In the genomic region with DNA sequence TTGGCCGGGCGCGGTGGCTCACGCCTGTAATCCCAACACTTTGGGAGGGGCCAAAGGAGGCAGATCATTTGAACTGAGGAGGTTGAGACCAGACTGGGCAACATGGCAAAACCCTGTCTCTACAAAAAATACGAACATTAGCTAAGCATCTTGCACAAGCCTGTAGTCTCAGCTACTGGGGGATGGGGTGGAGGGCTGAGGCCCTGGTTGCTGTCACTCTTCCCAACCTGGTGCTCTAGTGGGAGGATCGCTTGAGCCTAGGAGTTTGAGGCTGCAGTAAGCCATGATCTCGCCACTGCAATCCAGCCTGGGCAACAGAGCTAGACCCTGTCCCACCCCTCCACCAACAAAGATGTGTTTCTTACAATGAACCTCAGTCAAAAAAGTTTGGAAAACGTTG, we compare ENCODE assay signal across 9 cellular contexts. TPM values are rescaled to one million over a fixed set of nuclear protein-coding genes. Genes with fewer than 3 reads are reported as not detected.
A peak's percentile ranks its signal among the peaks of the same experiment; 100 is the strongest.
DNase-seq lines count a peak whose midpoint lies in the region; ATAC-seq and TF ChIP-seq lines count a peak whose summit lies in the region.
"Had no signal": no experiment of that assay in that cellular context is flagged by ENCODE, and none has a peak within 500 bp of the region (broad histone marks: within the 10 kb centered on the region; RNA-seq: fewer than 3 reads in every experiment).

No MANE protein-coding gene starts in this region.

- no CpG with 5 or more reads among the region's 8 CpGs for WGBS in H9 (ENCODE audit: extremely low coverage, insufficient read length, low lambda C conversion rate)
- WGBS in psoas muscle, 3 donors: 72 to 90% (median 75%) methylated on average over 8 of the region's 8 CpGs
- WGBS in spleen, 5 donors: 80 to 96% (median 86%) methylated on average over 8 of the region's 8 CpGs

- H2BK5ac ChIP-seq in H9 (ENCODE audit: insufficient read length, low read length): no peak overlapping the region

- H3K4me2 ChIP-seq in H9 (ENCODE audit: insufficient read depth, insufficient read length, low read length): peak overlapping the region; percentile 95
- peak overlapping the region; percentile 90 for H3K4me2 ChIP-seq in OCI-LY1 (ENCODE audit: low read length)

- no peaks in the 10 kb centered on the region for H3K36me3 ChIP-seq in OCI-LY1 (ENCODE audit: insufficient read depth, low read length)
- H3K36me3 ChIP-seq in psoas muscle (ENCODE audit: insufficient read depth in 1 of 2, low read depth in 1 of 2): no peaks in the 10 kb centered on the region
- H3K36me3 ChIP-seq in spleen: no peaks in the 10 kb centered on the region
- no peaks in the 10 kb centered on the region for H3K36me3 ChIP-seq in gastrocnemius medialis

- H2AK5ac ChIP-seq in H9 (ENCODE audit: insufficient read length, low read length): no peak overlapping the region

- TF ChIP-seq POLR2A in spleen (IDR thresholded peaks at IDR 0.05) (no peak), gastrocnemius medialis (IDR thresholded peaks at IDR 0.05) (no peak)

- H3K79me2 ChIP-seq in H9 (ENCODE audit: insufficient read depth, low read length) (peaks cover 55% of the 10 kb centered on the region), OCI-LY1 (ENCODE audit: insufficient read depth, low read length) (peaks cover 47% of the 10 kb centered on the region)

- H3K27ac ChIP-seq in H9 (ENCODE audit: insufficient read length, low read depth, low read length): no peak overlapping the region
- no peak overlapping the region for H3K27ac ChIP-seq in OCI-LY1 (ENCODE audit: low read depth, low read length, poor library complexity, severe bottlenecking)
- H3K27ac ChIP-seq in psoas muscle: no peak overlapping the region
- H3K27ac ChIP-seq in spleen: no peak overlapping the region
- H3K27ac ChIP-seq in gastrocnemius medialis: no peak overlapping the region

- no peak overlapping the region for H2AFZ ChIP-seq in H9 (ENCODE audit: low read length)
- no peak overlapping the region for H2AFZ ChIP-seq in OCI-LY1 (ENCODE audit: low read length)

- H3K27me3 ChIP-seq in H9 (ENCODE audit: insufficient read depth, low read length) (no peaks in the 10 kb centered on the region), OCI-LY1 (ENCODE audit: insufficient read depth, low read length) (no peaks in the 10 kb centered on the region), psoas muscle (ENCODE audit: insufficient read depth in 3 of 3, low read length in 2 of 3) (peaks cover 0 to 16% (median 2%) of the 10 kb centered on the region in 3 donors), spleen (replicated peaks in 1 of 7) (peaks cover 0 to 40% (median 12%) of the 10 kb centered on the region in 7 donors), gastrocnemius medialis (peaks cover 7 to 18% (median 15%) of the 10 kb centered on the region in 3 donors)

- H4K8ac ChIP-seq in H9 (replicated peaks; ENCODE audit: insufficient read length, low read depth, low read length): no peak overlapping the region

- no peak overlapping the region for H3K14ac ChIP-seq in H9 (ENCODE audit: insufficient read depth, low read length)

- no peak overlapping the region for H2BK15ac ChIP-seq in H9 (ENCODE audit: low read depth, low read length)

- H4K91ac ChIP-seq in H9 (ENCODE audit: insufficient read length, low read depth, low read length): no peak overlapping the region

- H3K4ac ChIP-seq in H9 (ENCODE audit: low read depth, low read length): no peak overlapping the region

- no peak overlapping the region for H3K9ac ChIP-seq in H9 (ENCODE audit: extremely low read depth, insufficient read length, low read length)
- H3K9ac ChIP-seq in OCI-LY1 (ENCODE audit: low read length): no peak overlapping the region; the same call in 1 of the 2 replicates

- peaks cover 0 to 6% of the 10 kb centered on the region in 2 experiments; a peak in 3 of 5 replicates for H3K9me3 Mint-ChIP-seq in H9
- no peaks in the 10 kb centered on the region for H3K9me3 Mint-ChIP-seq in endothelial cell (ENCODE audit: unreplicated experiment)

- peaks cover 32 to 36% (median 34%) of the 10 kb centered on the region in 3 experiments for H3K36me3 Mint-ChIP-seq in H9 (ENCODE audit: insufficient read depth in 1 of 3, low read depth in 3 of 3)
- H3K36me3 Mint-ChIP-seq in endothelial cell (ENCODE audit: low read depth, unreplicated experiment): peaks cover 4% of the 10 kb centered on the region

- no peak overlapping the region for H2BK12ac ChIP-seq in H9 (ENCODE audit: insufficient read length, low read depth, low read length)

- H3K27ac Mint-ChIP-seq in H9 (peak overlapping the region in 2 of 3 experiments; percentile 98 to 99; a peak in 2 of 7 replicates), endothelial cell (ENCODE audit: unreplicated experiment) (peak overlapping the region; percentile 53)

- H3K4me3 ChIP-seq in OCI-LY1 (ENCODE audit: low read depth, low read length, poor library complexity, severe bottlenecking) (no peak overlapping the region), psoas muscle (no peak overlapping the region), spleen (no peak overlapping the region), gastrocnemius medialis (no peak overlapping the region)

- no peak overlapping the region for H3T11ph ChIP-seq in H9 (ENCODE audit: low read length)

- H2BK120ac ChIP-seq in H9 (ENCODE audit: low read depth, low read length, poor library complexity, severe bottlenecking): no peak overlapping the region

- no peaks in the 10 kb centered on the region for H3K9me3 ChIP-seq in H9 (ENCODE audit: control insufficient read depth, low read depth, low read length)
- no peaks in the 10 kb centered on the region for H3K9me3 ChIP-seq in OCI-LY1 (ENCODE audit: low read length)
- H3K9me3 ChIP-seq in psoas muscle: no peaks in the 10 kb centered on the region
- no peaks in the 10 kb centered on the region for H3K9me3 ChIP-seq in spleen
- H3K9me3 ChIP-seq in gastrocnemius medialis: no peaks in the 10 kb centered on the region

- DNase-seq in H9 (no peak), endothelial cell (ENCODE audit: low spot score) (no peak), psoas muscle (peak in 1 of 2 donors; percentile 54), spleen (no peak), gastrocnemius medialis (no peak)
- DNase-seq: stimulated activated CD4-positive, alpha-beta T cell treated with anti-CD3 and anti-CD28 coated beads, Interleukin-2, amount 100 ng/mL, for 48 hours; T-helper 1 cell had no signal

- H4K5ac ChIP-seq in H9 (ENCODE audit: insufficient read length, low read depth, low read length): no peak overlapping the region

- no peaks in the 10 kb centered on the region for H3K9me2 ChIP-seq in OCI-LY1 (ENCODE audit: low read depth, low read length)

- H3K4me3 Mint-ChIP-seq in H9 (peak overlapping the region; percentile 98 to 100), endothelial cell (ENCODE audit: unreplicated experiment) (peak overlapping the region; percentile 90)

- no peak overlapping the region for H3K23ac ChIP-seq in H9 (ENCODE audit: insufficient read length, low read depth, low read length)

- no peak for TF ChIP-seq CTCF in H9 (conservative IDR thresholded peaks at IDR 0.05)
- no peak for TF ChIP-seq CTCF in OCI-LY1 (IDR thresholded peaks at IDR 0.05; ENCODE audit: low read length)
- no peak for TF ChIP-seq CTCF in endothelial cell (IDR thresholded peaks at IDR 0.05; ENCODE audit: unreplicated experiment)
- TF ChIP-seq CTCF in psoas muscle (IDR thresholded peaks at IDR 0.05): no peak
- no peak for TF ChIP-seq CTCF in spleen (IDR thresholded peaks at IDR 0.05 in 8 of 11, conservative IDR thresholded peaks at IDR 0.05 in 3 of 11)
- TF ChIP-seq CTCF in gastrocnemius medialis (IDR thresholded peaks at IDR 0.05 in 4 of 5, conservative IDR thresholded peaks at IDR 0.05 in 1 of 5): no peak

- H4K20me1 ChIP-seq in H9 (ENCODE audit: control insufficient read depth, insufficient read depth, insufficient read length) (peaks cover 2% of the 10 kb centered on the region), OCI-LY1 (ENCODE audit: insufficient read depth, low read length) (no peaks in the 10 kb centered on the region)

- H3F3A ChIP-seq in OCI-LY1 (ENCODE audit: insufficient read depth, low read length): no peaks in the 10 kb centered on the region

- H3K4me1 Mint-ChIP-seq in H9: peaks cover 51 to 62% of the 10 kb centered on the region in 2 experiments
- peaks cover 57% of the 10 kb centered on the region for H3K4me1 Mint-ChIP-seq in endothelial cell (ENCODE audit: unreplicated experiment)

- peaks cover 3% of the 10 kb centered on the region for H3K79me1 ChIP-seq in H9 (ENCODE audit: insufficient read depth, low read depth, low read length, poor library complexity, severe bottlenecking)

- no peak overlapping the region for H3K18ac ChIP-seq in H9 (ENCODE audit: insufficient read length, low read depth, low read length)

- H2BK20ac ChIP-seq in H9 (ENCODE audit: low read depth, low read length, poor library complexity, severe bottlenecking): no peak overlapping the region

- ATAC-seq in psoas muscle (peak in 3 of 4 donors; percentile 21 to 40 (median 31)), HG02973 (IDR thresholded peaks at IDR 0.05; ENCODE audit: unreplicated experiment) (no peak), gastrocnemius medialis (no peak)

- H3K23me2 ChIP-seq in H9 (ENCODE audit: insufficient read length, low read depth, low read length, poor library complexity, severe bottlenecking): peaks cover 16% of the 10 kb centered on the region

- H3K4me1 ChIP-seq in H9 (ENCODE audit: insufficient read depth, low read length): peaks cover 25% of the 10 kb centered on the region
- H3K4me1 ChIP-seq in OCI-LY1 (ENCODE audit: insufficient read depth, low read length, severe bottlenecking): peaks cover 23% of the 10 kb centered on the region
- peaks cover 19% of the 10 kb centered on the region for H3K4me1 ChIP-seq in psoas muscle
- peaks cover 0 to 22% (median 16%) of the 10 kb centered on the region in 6 donors for H3K4me1 ChIP-seq in spleen
- peaks cover 6 to 20% of the 10 kb centered on the region in 2 donors for H3K4me1 ChIP-seq in gastrocnemius medialis

- no peaks in the 10 kb centered on the region; the same call in 1 of the 2 replicates for H3K27me3 Mint-ChIP-seq in H9 (ENCODE audit: low read depth)
- H3K27me3 Mint-ChIP-seq in endothelial cell (ENCODE audit: unreplicated experiment): peaks cover 8% of the 10 kb centered on the region

- intact Hi-C loops in psoas muscle (cut with DNase I) (no loop called here), spleen (cut with DNase I; ENCODE audit: low total_unique reads) (no loop called here), gastrocnemius medialis (cut with DNase I; ENCODE audit: low total_unique reads) (no loop called here)

- no peak overlapping the region for H3K56ac ChIP-seq in H9 (ENCODE audit: insufficient read length, low read depth, low read length)

- in situ Hi-C loops in gastrocnemius medialis (cut with MboI; ENCODE audit: low sequenced_read_pairs in 4 of 4): no loop called here

RNA-seq across cellular contexts. Expression of gene PHGDH, which starts 2.8 kb away (rescaled TPM):
- total RNA-seq in H9 (2021): 458 and 485 TPM in 2 replicates
- 137 TPM for total RNA-seq in endothelial cell (ENCODE audit: unreplicated experiment)
- 1 to 10 TPM; 1.3 to 5.1 (median 3.6) TPM for total RNA-seq in psoas muscle
- polyA plus RNA-seq in psoas muscle: 1 to 10 TPM; 1.4 to 3.1 (median 2.7) TPM
- 10 to 100 TPM in 2 of 7 donors, 1 to 10 TPM in 5; 4.0 to 24.6 (median 6.6) TPM for total RNA-seq in spleen
- 1 to 10 TPM; 1.1 to 5.9 (median 2.0) TPM for polyA plus RNA-seq in spleen
- 1 to 10 TPM in 2 of 4 donors, under 1 TPM in 1, not detected in 1; 0.86 to 7.1 (median 2.3) TPM for total RNA-seq in gastrocnemius medialis

RNA-seq across cellular contexts. Expression of gene HMGCS2, which starts 54.1 kb away (rescaled TPM):
- total RNA-seq in H9 (2021) (not detected in 2 replicates), endothelial cell (ENCODE audit: unreplicated experiment) (not detected), psoas muscle (10 to 100 TPM in 2 of 4 donors, 1 to 10 TPM in 2; 1.7 to 55.2 (median 17.5) TPM), spleen (not detected), gastrocnemius medialis (1 to 10 TPM in 3 of 4 donors, not detected in 1; 1.2 to 9.2 (median 2.2) TPM)
- polyA plus RNA-seq in psoas muscle (10 to 100 TPM in 2 of 3 donors, under 1 TPM in 1; 0.10 to 14.4 (median 14.1) TPM), spleen (under 1 TPM in 2 of 3 donors, not detected in 1; 0.06 to 0.11 TPM)

Comparison
In these comparisons a context has a peak if more than half of its experiments do, and no peak if none do; other contexts are left out.
1. ATAC-seq: peak in psoas muscle (3 of 4); none in HG02973 (single experiment) and gastrocnemius medialis (0 of 2).